Comparison of ENCODE assay signal across 19 cellular contexts in the genomic region with DNA sequence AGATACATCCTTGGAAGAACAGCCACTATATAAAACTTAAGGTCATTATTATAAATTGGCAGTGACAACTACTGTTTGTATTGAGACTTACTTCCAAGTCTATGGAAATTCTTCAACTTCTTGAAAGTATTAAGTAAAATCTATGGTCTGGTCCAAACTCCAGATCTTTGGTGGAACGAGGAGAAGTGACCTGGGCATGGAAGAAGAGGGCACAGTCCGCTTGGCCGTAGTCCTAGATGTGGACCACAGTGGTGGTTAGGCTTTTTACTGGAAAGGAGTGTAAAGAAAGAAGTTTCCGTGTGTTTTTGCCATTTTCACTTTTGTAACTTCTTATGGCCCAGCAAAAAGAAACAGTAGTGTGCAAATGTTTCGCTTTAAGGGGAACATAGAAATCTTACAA.
"Had no signal": no experiment of that assay in that cellular context is flagged by ENCODE, and none has a peak within 500 bp of the region (broad histone marks: within the 10 kb centered on the region; RNA-seq: fewer than 3 reads in every experiment).

No MANE protein-coding gene starts in this region.

- FAIRE-seq: astrocyte, pancreas had no signal

- H3K4me3 ChIP-seq: esophagus muscularis mucosa, gastroesophageal sphincter, heart left ventricle, lung, pancreas, tibial artery had no signal

- H3K36me3 ChIP-seq: esophagus muscularis mucosa, gastroesophageal sphincter, heart left ventricle, pancreas, tibial artery had no signal

- H3K27me3 ChIP-seq: esophagus muscularis mucosa, gastroesophageal sphincter, heart left ventricle, pancreas, tibial artery had no signal

- H3K27ac ChIP-seq: esophagus muscularis mucosa, gastroesophageal sphincter, heart left ventricle, pancreas, tibial artery had no signal

- H3K9me3 ChIP-seq: esophagus muscularis mucosa, gastroesophageal sphincter, heart left ventricle, pancreas, tibial artery had no signal

- DNase-seq: activated CD4-positive, alpha-beta T cell treated with anti-CD3 and anti-CD28 coated beads, Interleukin-2, amount 10 ng/mL, durations not matched to agents 7 days and 5 days; activated CD8-positive, alpha-beta T cell treated with anti-CD3 and anti-CD28 coated beads, Interleukin-2, amount 10 ng/mL, durations not matched to agents 7 days and 5 days; activated T-cell treated with anti-CD3 and anti-CD28 coated beads, Interleukin-2, amount 50 U/mL, for 1 hour; central memory CD4-positive, alpha-beta T cell; heart left ventricle; islet precursor cell; left cardiac atrium; pancreas; right cardiac atrium; stimulated activated CD4-positive, alpha-beta T cell treated with anti-CD3 and anti-CD28 coated beads, Interleukin-12 subunit alpha, Interleukin-12 subunit beta, amount 100 ng/mL, for 4 hours; stimulated activated naive CD8-positive, alpha-beta T cell treated with anti-CD3 and anti-CD28 coated beads, Interleukin-15, amount 100 ng/mL, for 72 hours; T1000; tibial artery had no signal

- H3K4me1 ChIP-seq: pancreas had no signal

- ATAC-seq: activated CD8-positive, alpha-beta T cell treated with anti-CD3 and anti-CD28 coated beads, Interleukin-2, amount 10 ng/mL, durations not matched to agents 7 days and 5 days; activated naive CD4-positive, alpha-beta T cell treated with anti-CD3 and anti-CD28 coated beads, Interleukin-2, amount 50 U/mL, for 72 hours; activated T-helper 17 cell treated with anti-CD3 and anti-CD28 coated beads, Interleukin-2, amount 50 U/mL, for 72 hours; gastroesophageal sphincter; heart left ventricle; left cardiac atrium; pancreas; right cardiac atrium; stimulated activated naive CD8-positive, alpha-beta T cell treated with anti-CD3 and anti-CD28 coated beads, Interleukin-15, amount 100 ng/mL, for 72 hours had no signal
